11 cellular contexts compared by ENCODE assay signal in the genomic region with DNA sequence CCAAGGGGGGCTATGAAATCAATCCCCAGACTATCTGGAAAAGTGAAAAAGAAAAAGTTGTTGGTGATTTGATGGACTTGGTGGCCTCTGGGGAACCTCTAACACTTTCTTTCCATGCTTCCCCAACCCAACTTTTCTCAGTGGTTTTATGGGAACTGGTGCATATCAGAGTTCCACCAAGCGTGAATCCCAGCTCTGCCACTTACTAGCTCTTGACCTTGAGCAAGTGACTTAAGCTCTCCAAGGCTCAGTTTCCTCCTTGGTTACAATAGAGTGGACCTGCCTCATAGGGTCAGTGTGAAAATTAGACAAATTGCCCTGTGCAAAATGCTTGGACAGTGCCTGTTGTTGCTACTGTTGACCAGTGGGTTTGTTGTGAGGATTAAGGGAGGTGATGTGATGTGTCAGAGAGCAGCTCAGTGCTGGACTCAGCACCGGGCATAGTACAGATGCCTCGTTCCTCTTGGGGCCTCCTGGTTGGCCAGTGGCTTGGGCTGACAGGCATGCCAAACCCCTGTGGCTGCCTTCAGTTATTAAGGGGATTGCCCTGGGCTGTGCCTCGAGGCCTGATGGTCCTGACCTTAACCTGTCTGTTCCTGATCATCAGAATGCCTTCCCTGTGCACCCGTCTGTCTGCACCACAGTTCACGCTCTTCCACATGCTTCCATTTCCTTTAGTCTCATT. TPM values are rescaled to one million over a fixed set of nuclear protein-coding genes. Genes with fewer than 3 reads are reported as not detected.
DNase-seq lines count a peak whose midpoint lies in the region; ATAC-seq and TF ChIP-seq lines count a peak whose summit lies in the region.
"Had no signal": no experiment of that assay in that cellular context is flagged by ENCODE, and none has a peak within 500 bp of the region (broad histone marks: within the 10 kb centered on the region; RNA-seq: fewer than 3 reads in every experiment).

No MANE protein-coding gene starts in this region.

- H3K4me1 ChIP-seq in tibial artery = peaks cover 0 to 83% (median 70%) of the 10 kb centered on the region in 4 donors

- H3K36me3 Mint-ChIP-seq in activated T-helper 17 cell treated with anti-CD3 and anti-CD28 coated beads, Interleukin-2, amount 50 U/mL, for 72 hours (ENCODE audit: low read depth) = no peaks in the 10 kb centered on the region

- DNase-seq in cardiac septum (ENCODE audit: low spot score) (peak; percentile 59), Right ventricle myocardium superior (no peak), tibial artery (no peak), UCSD-AML1 (lab: John Stamatoyannopoulos, UW; ENCODE audit: unreplicated experiment) (no peak), H4 (ENCODE audit: low spot score) (no peak)
- DNase-seq: NCI-H1105 treated with DMSO at 0.1 percent for 48 hours had no signal

- H3K9me3 ChIP-seq in tibial artery = no peaks in the 10 kb centered on the region

- ATAC-seq in Right ventricle myocardium superior (ENCODE audit: poor library complexity) (no peak), HG02642 (IDR thresholded peaks at IDR 0.05; ENCODE audit: poor library complexity, unreplicated experiment) (peak; percentile 25), GM19324 (IDR thresholded peaks at IDR 0.05; ENCODE audit: low FRiP score, unreplicated experiment) (no peak)
- peak; percentile 8 for ATAC-seq in activated T-helper 17 cell treated with anti-CD3 and anti-CD28 coated beads, Interleukin-2, amount 50 U/mL, for 72 hours (replicated peaks)
- ATAC-seq: Panc1 had no signal

- intact Hi-C loops in cardiac septum (cut with DNase I) (no loop called here), Right ventricle myocardium superior (cut with DNase I) (no loop called here), tibial artery (cut with DNase I; ENCODE audit: low total_unique reads) (no loop called here)

- no peaks in the 10 kb centered on the region for H3K9me3 Mint-ChIP-seq in activated T-helper 17 cell treated with anti-CD3 and anti-CD28 coated beads, Interleukin-2, amount 50 U/mL, for 72 hours

- no peak for TF ChIP-seq CTCF in tibial artery (IDR thresholded peaks at IDR 0.05)

- peak overlapping the region; percentile 83 to 85 for H3K27ac ChIP-seq in tibial artery

- peaks cover 9% of the 10 kb centered on the region for H3K27me3 Mint-ChIP-seq in activated T-helper 17 cell treated with anti-CD3 and anti-CD28 coated beads, Interleukin-2, amount 50 U/mL, for 72 hours

- H3K4me1 Mint-ChIP-seq in activated T-helper 17 cell treated with anti-CD3 and anti-CD28 coated beads, Interleukin-2, amount 50 U/mL, for 72 hours = peaks cover 8% of the 10 kb centered on the region

- no peaks in the 10 kb centered on the region for H3K36me3 ChIP-seq in tibial artery

- H3K27me3 ChIP-seq in tibial artery = no peaks in the 10 kb centered on the region

- peak overlapping the region; percentile 52 for H3K4me3 Mint-ChIP-seq in activated T-helper 17 cell treated with anti-CD3 and anti-CD28 coated beads, Interleukin-2, amount 50 U/mL, for 72 hours

- H3K4me3 ChIP-seq in tibial artery = no peak overlapping the region

- peak overlapping the region; percentile 53 for H3K27ac Mint-ChIP-seq in activated T-helper 17 cell treated with anti-CD3 and anti-CD28 coated beads, Interleukin-2, amount 50 U/mL, for 72 hours

RNA-seq across cellular contexts. Expression of a gene that starts 49.3 kb away (rescaled TPM):
- total RNA-seq in cardiac septum (49.4 TPM), Right ventricle myocardium superior (55.9 TPM)
- total RNA-seq in activated T-helper 17 cell treated with anti-CD3 and anti-CD28 coated beads, Interleukin-2, amount 50 U/mL, for 72 hours = under 1 TPM; 0.11 to 0.82 TPM
- total RNA-seq in H4 (2014; rRNA removed; shearing (Covaris generic)) = 1.6 and 1.8 TPM in 2 replicates
- total RNA-seq: lung microvascular endothelial cell had no signal

Comparison
In these comparisons a context has a peak if more than half of its experiments do, and no peak if none do; other contexts are left out.
1. ATAC-seq: peak in HG02642 (single experiment) and activated T-helper 17 cell treated with anti-CD3 and anti-CD28 coated beads, Interleukin-2, amount 50 U/mL, for 72 hours (single experiment); none in Right ventricle myocardium superior (single experiment) and GM19324 (single experiment).
2. RNA of a gene that starts 49.3 kb away (total RNA-seq): 55.9 TPM in Right ventricle myocardium superior (single experiment) and 49.4 TPM in cardiac septum (single experiment); 1.6 to 1.8 TPM in H4 and 0.11 to 0.82 TPM in activated T-helper 17 cell treated with anti-CD3 and anti-CD28 coated beads, Interleukin-2, amount 50 U/mL, for 72 hours; every median in the first group is over 10 times any median in the second.